ENCODE assay signal across 8 cellular contexts in genomic region chr7:44073664-44074348, GRCh38. TPM values are rescaled to one million over a fixed set of nuclear protein-coding genes. Genes with fewer than 3 reads are reported as not detected.
DNase-seq lines count a peak whose midpoint lies in the region; ATAC-seq lines count a peak whose summit lies in the region.

No MANE protein-coding gene starts in this region.

- H3K27me3 Mint-ChIP-seq in activated naive CD8-positive, alpha-beta T cell treated with anti-CD3 and anti-CD28 coated beads, Interleukin-2, amount 10 ng/mL, durations not matched to agents 7 days and 5 days = no peaks in the 10 kb centered on the region
- H3K27me3 Mint-ChIP-seq in immature natural killer cell (ENCODE audit: low read depth in 3 of 3) = peaks cover 1 to 7% (median 5%) of the 10 kb centered on the region in 3 donors

- POLR2A ChIA-PET in activated naive CD8-positive, alpha-beta T cell treated with anti-CD3 and anti-CD28 coated beads, Interleukin-2, amount 10 ng/mL, durations not matched to agents 7 days and 5 days (lab: Charles Lee) = interaction anchor here (1.3 to 2.4 kb wide), 2 partner anchors 8 to 29 kb away, joined by 3 to 10 read pairs; partner anchors contain the start of gene DBNL

- peaks cover 36% of the 10 kb centered on the region for H3K4me1 ChIP-seq in Karpas-422 (ENCODE audit: low read length)

- H3K9ac ChIP-seq in Karpas-422 (ENCODE audit: low read length) = no peak overlapping the region

- H3K9me2 ChIP-seq in Karpas-422 (replicated peaks; ENCODE audit: insufficient read depth, low read length) = no peaks in the 10 kb centered on the region

- peaks cover 17% of the 10 kb centered on the region for H3K36me3 ChIP-seq in Karpas-422 (ENCODE audit: insufficient read depth, low read length)

- H2AFZ ChIP-seq in Karpas-422 (ENCODE audit: low read length) = no peak overlapping the region

- H3K9me3 ChIP-seq in Karpas-422 (ENCODE audit: low read length) = no peaks in the 10 kb centered on the region

- no peak overlapping the region; the same call in 1 of the 2 replicates for H3K27ac ChIP-seq in Karpas-422 (ENCODE audit: low read length)

- ATAC-seq in activated naive CD8-positive, alpha-beta T cell treated with anti-CD3 and anti-CD28 coated beads, Interleukin-2, amount 10 ng/mL, durations not matched to agents 7 days and 5 days (ENCODE audit: low read depth) = peak; percentile 93

- no peaks in the 10 kb centered on the region for H3K27me3 ChIP-seq in Karpas-422 (ENCODE audit: low read length)

- peak overlapping the region; percentile 79 for H3K27ac Mint-ChIP-seq in activated naive CD8-positive, alpha-beta T cell treated with anti-CD3 and anti-CD28 coated beads, Interleukin-2, amount 10 ng/mL, durations not matched to agents 7 days and 5 days
- peak overlapping the region; percentile 92 to 99 (median 96) for H3K27ac Mint-ChIP-seq in immature natural killer cell

- H3K4me1 Mint-ChIP-seq in activated naive CD8-positive, alpha-beta T cell treated with anti-CD3 and anti-CD28 coated beads, Interleukin-2, amount 10 ng/mL, durations not matched to agents 7 days and 5 days = peaks cover 31% of the 10 kb centered on the region
- H3K4me1 Mint-ChIP-seq in immature natural killer cell = peaks cover 45 to 50% of the 10 kb centered on the region in 2 donors

- H4K20me1 ChIP-seq in Karpas-422 (ENCODE audit: insufficient read depth, low read depth, low read length) = no peaks in the 10 kb centered on the region

- no peak overlapping the region for H3K4me2 ChIP-seq in Karpas-422 (ENCODE audit: low read depth, low read length, poor library complexity, severe bottlenecking)

- H3K36me3 Mint-ChIP-seq in activated naive CD8-positive, alpha-beta T cell treated with anti-CD3 and anti-CD28 coated beads, Interleukin-2, amount 10 ng/mL, durations not matched to agents 7 days and 5 days = peaks cover 15% of the 10 kb centered on the region
- H3K36me3 Mint-ChIP-seq in immature natural killer cell = peaks cover 0 to 25% (median 8%) of the 10 kb centered on the region in 3 donors

- H3K4me3 ChIP-seq in Karpas-422 (ENCODE audit: low read length) = no peak overlapping the region

- H3K4me3 Mint-ChIP-seq in activated naive CD8-positive, alpha-beta T cell treated with anti-CD3 and anti-CD28 coated beads, Interleukin-2, amount 10 ng/mL, durations not matched to agents 7 days and 5 days = peak overlapping the region; percentile 68
- H3K4me3 Mint-ChIP-seq in immature natural killer cell = peak overlapping the region; percentile 48 to 70 (median 61)

- no peaks in the 10 kb centered on the region for H3K79me2 ChIP-seq in Karpas-422 (ENCODE audit: low read length)

- DNase-seq in activated T-cell treated with anti-CD3 and anti-CD28 coated beads for 1 hour (ENCODE audit: low read depth) = peak; percentile 21
- DNase-seq in activated T-cell treated with anti-CD3 and anti-CD28 coated beads, Interleukin-2, amount 50 U/mL, for 1 hour = no peak
- peak; percentile 77 for DNase-seq in Karpas-422
- peak; percentile 69 for DNase-seq in activated naive CD8-positive, alpha-beta T cell treated with anti-CD3 and anti-CD28 coated beads, Interleukin-2, amount 10 ng/mL, durations not matched to agents 7 days and 5 days
- DNase-seq in immature natural killer cell = peak; percentile 80 to 86 (median 83)
- DNase-seq in stimulated activated CD8-positive, alpha-beta memory T cell treated with anti-CD3 and anti-CD28 coated beads, Interleukin-15, amount 100 ng/mL, for 48 hours (ENCODE audit: low read depth in 2 of 2) = peak; percentile 54 to 68
- no peak for DNase-seq in NCI-H1092 treated with DMSO at 0.1 percent for 48 hours (lab: John Stamatoyannopoulos, UW)
- DNase-seq in middle frontal gyrus (ENCODE audit: extremely low spot score, low spot score) = no peak

- H3K9me3 Mint-ChIP-seq in activated naive CD8-positive, alpha-beta T cell treated with anti-CD3 and anti-CD28 coated beads, Interleukin-2, amount 10 ng/mL, durations not matched to agents 7 days and 5 days = no peaks in the 10 kb centered on the region
- no peaks in the 10 kb centered on the region for H3K9me3 Mint-ChIP-seq in immature natural killer cell

RNA-seq across cellular contexts. Expression of gene PGAM2, which starts 8.4 kb away (rescaled TPM):
- total RNA-seq in Karpas-422 (2014; rRNA removed; shearing (Covaris generic); ENCODE audit: low replicate concordance) = 1.9 TPM in 1 of 2 replicates, not detected in the other
- 1 to 10 TPM in 1 of 2 experiments, under 1 TPM in 1; 0.74 to 2.1 TPM for total RNA-seq in activated naive CD8-positive, alpha-beta T cell treated with anti-CD3 and anti-CD28 coated beads, Interleukin-2, amount 10 ng/mL, durations not matched to agents 7 days and 5 days
- not detected for polyA plus RNA-seq in immature natural killer cell

RNA-seq across cellular contexts. Expression of gene POLM, which starts 8.5 kb away (rescaled TPM):
- total RNA-seq in Karpas-422 (2014; rRNA removed; shearing (Covaris generic); ENCODE audit: low replicate concordance) = 34.5 and 47.1 TPM in 2 replicates
- total RNA-seq in activated naive CD8-positive, alpha-beta T cell treated with anti-CD3 and anti-CD28 coated beads, Interleukin-2, amount 10 ng/mL, durations not matched to agents 7 days and 5 days = 10 to 100 TPM; 51.0 to 54.5 TPM
- polyA plus RNA-seq in immature natural killer cell = 10 to 100 TPM in 1 of 3 donors, 1 to 10 TPM in 2; 5.1 to 23.3 (median 7.2) TPM

RNA-seq across cellular contexts. Expression of gene DBNL, which starts 29.3 kb away (rescaled TPM):
- total RNA-seq in Karpas-422 (2014; rRNA removed; shearing (Covaris generic); ENCODE audit: low replicate concordance) = 116 and 184 TPM in 2 replicates
- 100 to 1,000 TPM; 152 to 157 TPM for total RNA-seq in activated naive CD8-positive, alpha-beta T cell treated with anti-CD3 and anti-CD28 coated beads, Interleukin-2, amount 10 ng/mL, durations not matched to agents 7 days and 5 days
- polyA plus RNA-seq in immature natural killer cell = 100 to 1,000 TPM; 237 to 306 (median 285) TPM

RNA-seq across cellular contexts. Expression of gene AEBP1, which starts 30.3 kb away (rescaled TPM):
- 5.9 TPM in 1 of 2 replicates, not detected in the other for total RNA-seq in Karpas-422 (2014; rRNA removed; shearing (Covaris generic); ENCODE audit: low replicate concordance)
- 10 to 100 TPM; 21.5 to 22.0 TPM for total RNA-seq in activated naive CD8-positive, alpha-beta T cell treated with anti-CD3 and anti-CD28 coated beads, Interleukin-2, amount 10 ng/mL, durations not matched to agents 7 days and 5 days
- 1 to 10 TPM in 2 of 3 donors, not detected in 1; 1.5 TPM for polyA plus RNA-seq in immature natural killer cell

RNA-seq across cellular contexts. Expression of gene POLD2, which starts 49.5 kb away (rescaled TPM):
- total RNA-seq in Karpas-422 (2014; rRNA removed; shearing (Covaris generic); ENCODE audit: low replicate concordance) = 165 and 217 TPM in 2 replicates
- total RNA-seq in activated naive CD8-positive, alpha-beta T cell treated with anti-CD3 and anti-CD28 coated beads, Interleukin-2, amount 10 ng/mL, durations not matched to agents 7 days and 5 days = 10 to 100 TPM; 99.3 to 99.4 TPM
- 10 to 100 TPM; 39.8 to 65.7 (median 48.4) TPM for polyA plus RNA-seq in immature natural killer cell

Comparison
In these comparisons a context has a peak if more than half of its experiments do, and no peak if none do; other contexts are left out.
1. DNase-seq: peak in activated T-cell treated with anti-CD3 and anti-CD28 coated beads for 1 hour (single experiment), Karpas-422 (single experiment), activated naive CD8-positive, alpha-beta T cell treated with anti-CD3 and anti-CD28 coated beads, Interleukin-2, amount 10 ng/mL, durations not matched to agents 7 days and 5 days (single experiment), immature natural killer cell (3 of 3) and stimulated activated CD8-positive, alpha-beta memory T cell treated with anti-CD3 and anti-CD28 coated beads, Interleukin-15, amount 100 ng/mL, for 48 hours (2 of 2); none in activated T-cell treated with anti-CD3 and anti-CD28 coated beads, Interleukin-2, amount 50 U/mL, for 1 hour (single experiment), NCI-H1092 treated with DMSO at 0.1 percent for 48 hours (single experiment) and middle frontal gyrus (single experiment).